1 cellular context compared by ENCODE assay signal in the genomic region with DNA sequence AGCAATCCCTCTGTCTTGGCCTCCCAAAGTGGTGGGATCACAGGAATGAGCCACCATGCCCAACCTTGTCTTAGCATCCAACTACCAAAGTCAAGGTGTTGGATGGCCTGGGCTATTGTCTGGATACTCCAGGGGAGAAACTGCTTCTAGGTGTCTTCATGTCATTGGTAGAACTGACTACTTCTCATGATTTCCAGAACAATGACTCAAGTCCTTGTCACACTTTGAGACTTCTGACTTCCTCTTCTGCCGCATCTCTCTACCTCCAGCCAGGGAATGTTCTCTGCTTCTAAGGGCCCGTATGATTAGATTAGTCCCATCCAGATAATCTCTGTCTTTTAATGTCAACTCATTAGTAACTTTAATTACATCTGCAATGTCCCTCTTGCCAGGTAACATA.
TF ChIP-seq lines count a peak whose summit lies in the region.

No MANE protein-coding gene starts in this region.

TF ChIP-seq in GM12878, 131 proteins besides CTCF, POLR2A, EP300 and RAD21:
- TF ChIP-seq SPI1 (IDR thresholded peaks at IDR 0.05; ENCODE audit: borderline replicate concordance, insufficient read depth, low read depth, low read length): peak; percentile 24; the same call in 1 of the 2 replicates
- TF ChIP-seq WRNIP1 (IDR thresholded peaks at IDR 0.05; ENCODE audit: borderline replicate concordance, low read depth, low read length): no peak
- TF ChIP-seq EED (IDR thresholded peaks at IDR 0.05; ENCODE audit: low read depth): no peak
- TF ChIP-seq NR2C1 (IDR thresholded peaks at IDR 0.05): no peak
- no peak for TF ChIP-seq ZNF622 (IDR thresholded peaks at IDR 0.05)
